In genomic region chr1:205528887-205529825, GRCh38 we compare ENCODE assay signal across 8 cellular contexts. TPM values are rescaled to one million over a fixed set of nuclear protein-coding genes. Genes with fewer than 3 reads are reported as not detected.
DNase-seq lines count a peak whose midpoint lies in the region; ATAC-seq, FAIRE-seq and TF ChIP-seq lines count a peak whose summit lies in the region.

No MANE protein-coding gene starts in this region.

- BruUV-seq in HepG2 (replicated peaks; lab: Mats Ljungman, UMichigan) = no TSS peak

- TF ChIP-seq EP300 in HepG2 (IDR thresholded peaks at IDR 0.05; ENCODE audit: low read depth in 2 of 2, low read length in 2 of 2) = no peak
- TF ChIP-seq EP300 in HepG2 (CRISPR knock-in tag; IDR thresholded peaks at IDR 0.05; ENCODE audit: borderline replicate concordance) = no peak

- peaks cover 12% of the 10 kb centered on the region for H3K4me1 ChIP-seq in HepG2 (ENCODE audit: insufficient read depth, low read length)

- intact Hi-C loops in HepG2 (cut with micrococcal nuclease; ENCODE audit: unreplicated experiment) = no loop called here

- DNase-seq in NCI-H226 (peak; percentile 45), HepG2 (ENCODE audit: low spot score) (no peak)
- DNase-seq in activated CD4-positive, alpha-beta T cell treated with anti-CD3 and anti-CD28 coated beads for 48 hours = peak; percentile 89
- peak; percentile 67 to 88 for DNase-seq in stimulated activated CD4-positive, alpha-beta T cell treated with anti-CD3 and anti-CD28 coated beads, Interleukin-4, amount 100 ng/mL, for 4 hours

- no peak overlapping the region for H3K9ac ChIP-seq in HepG2 (ENCODE audit: insufficient read depth, low read depth, low read length)

- no peak overlapping the region for H3K4me3 ChIP-seq in HepG2 (replicated peaks in 1 of 3; ENCODE audit: insufficient read depth in 1 of 3, low read depth in 2 of 3, low read length in 3 of 3)

- TF ChIP-seq RAD21 in HepG2 (CRISPR knock-in tag; IDR thresholded peaks at IDR 0.05) = peak; percentile 81

- TF ChIP-seq CTCF in C4-2B (conservative IDR thresholded peaks at IDR 0.05) = peak; percentile 98
- TF ChIP-seq CTCF in HepG2 (CRISPR knock-in tag; IDR thresholded peaks at IDR 0.05) = peak; percentile 93

- CTCF ChIA-PET in HepG2 (lab: Yijun Ruan, JAX; ENCODE audit: low intra/inter-chr PET ratio, low total read pairs) = interaction anchor here (0.7 to 3.5 kb wide), 3 partner anchors 41 to 128 kb away, joined by 4 to 27 read pairs (median 5); no protein-coding TSS in a partner anchor

- H4K20me1 ChIP-seq in HepG2 (ENCODE audit: insufficient read depth, low read length) = peaks cover 2% of the 10 kb centered on the region; the same call in 1 of the 2 replicates

- H3K27ac ChIP-seq in C4-2B (no peak overlapping the region; the same call in 1 of the 2 replicates), cingulate gyrus (ENCODE audit: low read depth, low read length) (peak overlapping the region; percentile 72), HepG2 (ENCODE audit: extremely low read length, insufficient read depth, low read length) (no peak overlapping the region)

- 66% methylated on average over 35 of the region's 53 CpGs for WGBS in HepG2 (ENCODE audit: low lambda C conversion rate)

- H3K4me2 ChIP-seq in HepG2 (ENCODE audit: low read depth, low read length) = peak overlapping the region; percentile 45

- in situ Hi-C loops in HepG2 (cut with HindIII; ENCODE audit: extremely low pct_ligation_motif_present, low pct_unique_long_range_greater_than_20kb) = no loop called here

- no peak for TF ChIP-seq POLR2A in HepG2 (IDR thresholded peaks at IDR 0.05; ENCODE audit: insufficient read depth in 1 of 2, low read depth in 2 of 2, low read length in 2 of 2)

- H3K36me3 ChIP-seq in HepG2 (replicated peaks in 1 of 2; ENCODE audit: control insufficient read depth in 1 of 2, insufficient read depth in 2 of 2, low read length in 2 of 2) = no peaks in the 10 kb centered on the region; a peak in 2 of 5 replicates

- H3K79me2 ChIP-seq in HepG2 (ENCODE audit: insufficient read depth, low read length) = no peaks in the 10 kb centered on the region

- FAIRE-seq in HepG2 (lab: Jason Lieb, UNC) = no peak

- no peak overlapping the region for H2AFZ ChIP-seq in HepG2 (ENCODE audit: low read length)

- POLR2A ChIA-PET in HepG2 (lab: Yijun Ruan, JAX) = no interaction called here

- ATAC-seq in GM21529 (IDR thresholded peaks at IDR 0.05; ENCODE audit: unreplicated experiment) = peak; percentile 62
- ATAC-seq in HepG2 = peak; percentile 83
- no peak for ATAC-seq in HG02678 (IDR thresholded peaks at IDR 0.05; ENCODE audit: unreplicated experiment)

- no peaks in the 10 kb centered on the region for H3K27me3 ChIP-seq in HepG2 (ENCODE audit: control insufficient read depth in 1 of 2, insufficient read depth in 2 of 2, low read length in 2 of 2)

- no peaks in the 10 kb centered on the region for H3K9me3 ChIP-seq in HepG2 (ENCODE audit: low read length)

TF ChIP-seq in HepG2, 621 proteins besides CTCF, POLR2A, EP300 and RAD21 (continues in another document):
- TF ChIP-seq FOSL2 (CRISPR knock-in tag; IDR thresholded peaks at IDR 0.05) (no peak), ZNF230 (CRISPR knock-in tag; IDR thresholded peaks at IDR 0.05) (no peak), POLR2AphosphoS2 (IDR thresholded peaks at IDR 0.05; ENCODE audit: low read depth, low read length) (no peak), ZNF749 (CRISPR knock-in tag; IDR thresholded peaks at IDR 0.05; ENCODE audit: borderline replicate concordance) (no peak), ZNF569 (CRISPR knock-in tag; IDR thresholded peaks at IDR 0.05; ENCODE audit: borderline replicate concordance) (no peak), TBX3 (IDR thresholded peaks at IDR 0.05; ENCODE audit: borderline replicate concordance) (no peak), ZNF687 (CRISPR knock-in tag; IDR thresholded peaks at IDR 0.05) (peak; percentile 48), ZNF572 (CRISPR knock-in tag; IDR thresholded peaks at IDR 0.05) (no peak), MEF2D (CRISPR knock-in tag; IDR thresholded peaks at IDR 0.05) (no peak), TCF12 (IDR thresholded peaks at IDR 0.05) (no peak), TCF12 (CRISPR knock-in tag; IDR thresholded peaks at IDR 0.05) (no peak), ZSCAN20 (CRISPR knock-in tag; IDR thresholded peaks at IDR 0.05; ENCODE audit: borderline replicate concordance) (no peak), RARA (CRISPR knock-in tag; IDR thresholded peaks at IDR 0.05) (no peak), PAX8 (CRISPR knock-in tag; IDR thresholded peaks at IDR 0.05; ENCODE audit: borderline replicate concordance) (no peak), HOXA9 (CRISPR knock-in tag; IDR thresholded peaks at IDR 0.05; ENCODE audit: borderline replicate concordance) (no peak), GFI1 (CRISPR knock-in tag; IDR thresholded peaks at IDR 0.05; ENCODE audit: borderline replicate concordance) (no peak), KMT2A (CRISPR knock-in tag; IDR thresholded peaks at IDR 0.05) (no peak), ELK4 (CRISPR knock-in tag; IDR thresholded peaks at IDR 0.05; ENCODE audit: borderline replicate concordance) (no peak), MYPOP (CRISPR knock-in tag; IDR thresholded peaks at IDR 0.05) (no peak)

RNA-seq across cellular contexts. Expression of gene CDK18, which starts 24.7 kb away (rescaled TPM):
- total RNA-seq in HepG2 (2016; rRNA removed; fragmentation: Illumina TruSeq; extraction: Trizol) = 3.2 and 6.4 TPM in 2 replicates
- 10.6 and 10.7 TPM in 2 replicates for total RNA-seq in HepG2 (2016; cell fraction: cytosol; rRNA removed; fragmentation: Illumina TruSeq; extraction: Trizol; ENCODE audit: low read depth)
- total RNA-seq in HepG2 (2016; cell fraction: insoluble cytoplasmic fraction; rRNA removed; fragmentation: Illumina TruSeq; extraction: Trizol) = 3.6 and 7.0 TPM in 2 replicates
- total RNA-seq in HepG2 (2016; cell fraction: membrane; rRNA removed; fragmentation: Illumina TruSeq; extraction: Trizol) = 8.3 and 10.4 TPM in 2 replicates
- 8.2 and 10.1 TPM in 2 replicates for total RNA-seq in HepG2 (2016; cell fraction: nucleus; rRNA removed; fragmentation: Illumina TruSeq; extraction: Trizol)
- polyA plus RNA-seq in HepG2 (2011; rRNA removed) = 38.8 and 45.3 TPM in 2 replicates
- polyA plus RNA-seq in HepG2 (2011; cell fraction: cytosol; rRNA removed) = 13.0 and 14.8 TPM in 2 replicates
- 224 and 255 TPM in 2 replicates for polyA plus RNA-seq in HepG2 (2011; cell fraction: nucleus; rRNA removed)
- 53.5 and 54.3 TPM in 2 replicates for polyA plus RNA-seq in HepG2 (2012)
- 5.2 and 5.9 TPM in 2 replicates for polyA plus RNA-seq in HepG2 (2016; cell fraction: cytosol; fragmentation: Illumina TruSeq; extraction: Trizol; ENCODE audit: low read depth)
- 6.0 and 9.4 TPM in 2 replicates for polyA plus RNA-seq in HepG2 (2016; cell fraction: insoluble cytoplasmic fraction; fragmentation: Illumina TruSeq; extraction: Trizol; ENCODE audit: low read depth)
- 11.2 and 12.4 TPM in 2 replicates for polyA plus RNA-seq in HepG2 (2016; cell fraction: membrane; fragmentation: Illumina TruSeq; extraction: Trizol; ENCODE audit: low read depth)
- polyA plus RNA-seq in HepG2 (2016; cell fraction: nucleus; fragmentation: Illumina TruSeq; extraction: Trizol; ENCODE audit: insufficient read depth, low read depth) = 33.1 and 35.8 TPM in 2 replicates
- 11.0 and 29.7 TPM in 2 replicates for polyA minus RNA-seq in HepG2 (2011; rRNA and poly(A)+ RNA removed; ENCODE audit: low replicate concordance)
- 14.7 and 23.4 TPM in 2 replicates for polyA minus RNA-seq in HepG2 (2011; cell fraction: cytosol; rRNA and poly(A)+ RNA removed)
- 47.0 and 52.3 TPM in 2 replicates for polyA minus RNA-seq in HepG2 (2011; cell fraction: nucleus; rRNA and poly(A)+ RNA removed)
